ENCODE assay signal across 8 cellular contexts in the genomic region with DNA sequence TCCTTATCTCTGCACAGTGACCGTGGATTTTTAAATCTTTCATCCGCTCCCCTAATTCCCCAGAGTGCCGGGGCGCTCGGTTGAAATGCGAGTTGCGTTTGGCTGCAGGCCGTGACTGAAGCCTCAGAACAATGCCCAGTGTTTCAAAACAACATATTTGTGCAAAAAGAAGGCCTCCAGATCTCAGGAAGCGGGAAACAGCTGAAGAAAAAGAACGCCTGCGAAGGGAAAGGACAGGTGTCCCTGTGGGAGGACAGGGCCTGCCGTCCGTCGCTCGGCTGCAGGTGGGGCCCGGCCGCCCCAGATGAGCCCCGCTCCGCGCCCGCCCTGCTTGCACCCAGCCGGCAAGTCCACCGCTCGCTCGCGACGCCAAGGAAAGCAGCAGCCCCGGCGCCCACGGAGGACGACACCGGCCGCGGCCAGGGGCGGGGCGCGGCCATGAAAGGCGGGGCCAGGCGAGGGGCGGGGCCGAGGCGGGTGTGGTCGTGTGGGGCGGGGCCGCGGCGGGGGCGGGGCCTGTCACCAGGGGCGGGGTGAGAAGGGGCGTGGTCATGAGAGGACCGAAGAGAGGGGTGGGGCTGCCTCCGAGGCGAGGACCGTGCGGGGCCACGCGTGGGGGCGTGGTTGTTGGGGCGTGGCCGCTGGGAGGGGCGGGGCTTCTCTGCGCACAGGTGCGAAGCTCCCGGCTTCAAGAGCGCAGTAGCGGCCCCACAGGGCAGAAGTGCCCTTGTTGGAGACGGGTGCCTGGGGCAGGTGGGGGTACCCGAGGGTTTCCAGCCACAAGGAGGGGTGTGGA. TPM values are rescaled to one million over a fixed set of nuclear protein-coding genes. Genes with fewer than 3 reads are reported as not detected.
DNase-seq lines count a peak whose midpoint lies in the region; ATAC-seq, FAIRE-seq and TF ChIP-seq lines count a peak whose summit lies in the region.

No MANE protein-coding gene starts in this region.

- TF ChIP-seq CTCF in A549 (IDR thresholded peaks at IDR 0.05) (no peak), WTC11 (IDR thresholded peaks at IDR 0.05) (no peak), MCF 10A (IDR thresholded peaks at IDR 0.05; ENCODE audit: unreplicated experiment) (no peak)

- peak overlapping the region; percentile 38 to 50; a peak in 4 of 6 replicates for H3K27ac ChIP-seq in A549

- intact Hi-C loops in MCF 10A (cut with micrococcal nuclease) = no loop called here

- POLR2A ChIA-PET in A549 (lab: Yijun Ruan, JAX) = no interaction called here
- POLR2A ChIA-PET in WTC11 (lab: Charles Lee) = interaction anchor here (1.0 kb wide), 1 partner anchor 108 kb away, joined by 3 read pairs; no protein-coding TSS in a partner anchor
- POLR2A ChIA-PET in MCF 10A (lab: Yijun Ruan, JAX) = interaction anchor here (0.9 kb wide), 1 partner anchor 19 kb away, joined by 4 read pairs; no protein-coding TSS in a partner anchor

- peaks cover 31% of the 10 kb centered on the region for H3K27me3 ChIP-seq in H7 (ENCODE audit: control insufficient read depth, insufficient read depth, low read length)

- H3K4me1 ChIP-seq in A549 = peaks cover 7% of the 10 kb centered on the region; the same call in 2 of the 3 replicates

- no TSS peak for BruUV-seq in MCF 10A (replicated peaks; lab: Mats Ljungman, UMichigan)

- H3K4me3 ChIP-seq in A549 (peak overlapping the region; percentile 44), H7 (ENCODE audit: insufficient read depth, low read depth, low read length) (peak overlapping the region; percentile 47)

- FAIRE-seq in A549 (lab: Jason Lieb, UNC) = no peak

- H3K9me3 Mint-ChIP-seq in WTC11 (no peaks in the 10 kb centered on the region), MCF 10A (ENCODE audit: unreplicated experiment) (no peaks in the 10 kb centered on the region)

- H3K9me3 ChIP-seq in A549 = no peaks in the 10 kb centered on the region

- H3K27me3 Mint-ChIP-seq in WTC11 (ENCODE audit: low read depth) = peaks cover 42% of the 10 kb centered on the region
- no peaks in the 10 kb centered on the region for H3K27me3 Mint-ChIP-seq in MCF 10A (ENCODE audit: insufficient read depth, unreplicated experiment)

- ATAC-seq in A549 (peak; percentile 54 to 77; a peak in 5 of 6 replicates), WTC11 (peak; percentile 88), HG02678 (IDR thresholded peaks at IDR 0.05; ENCODE audit: unreplicated experiment) (no peak)

- H3K36me3 Mint-ChIP-seq in WTC11 (no peaks in the 10 kb centered on the region), MCF 10A (ENCODE audit: insufficient read depth, unreplicated experiment) (no peaks in the 10 kb centered on the region)

- H3K4me2 ChIP-seq in A549 = peak overlapping the region; percentile 81

- no peaks in the 10 kb centered on the region for H3K36me3 ChIP-seq in H7 (replicated peaks; ENCODE audit: control insufficient read depth, insufficient read depth, low read length)

- DNase-seq in A549 (ENCODE audit: low read depth in 1 of 2, low spot score in 1 of 2) = peak; percentile 50 to 80
- DNase-seq in H7 = peak; percentile 100
- peak; percentile 93 for DNase-seq in WTC11 (ENCODE audit: low spot score)
- peak; percentile 60 for DNase-seq in MCF 10A (ENCODE audit: unreplicated experiment)
- peak; percentile 98 for DNase-seq in iPS-NIHi7 (ENCODE audit: extremely low spot score)
- peak; percentile 59 to 73 for DNase-seq in stimulated activated CD4-positive, alpha-beta T cell treated with anti-CD3 and anti-CD28 coated beads, Interleukin-15, amount 100 ng/mL, for 48 hours (ENCODE audit: low read depth in 2 of 2)
- DNase-seq in DMS79 treated with DMSO at 0.1 percent for 48 hours (lab: John Stamatoyannopoulos, UW) = no peak

- no peak for TF ChIP-seq RAD21 in A549 (conservative IDR thresholded peaks at IDR 0.05 in 1 of 2, IDR thresholded peaks at IDR 0.05 in 1 of 2)

- H3K27ac Mint-ChIP-seq in WTC11 (no peak overlapping the region), MCF 10A (ENCODE audit: low read depth, unreplicated experiment) (no peak overlapping the region)

- TF ChIP-seq EP300 in A549 (IDR thresholded peaks at IDR 0.05) = no peak

- H3K4me3 Mint-ChIP-seq in WTC11 = peak overlapping the region; percentile 81
- H3K4me3 Mint-ChIP-seq in MCF 10A (ENCODE audit: unreplicated experiment) = peak overlapping the region; percentile 68

- 74% methylated on average over 17 of the region's 68 CpGs for WGBS in A549 (ENCODE audit: missing lambda C conversion rate)

- CTCF ChIA-PET in A549 (lab: Yijun Ruan, JAX) (no interaction called here), WTC11 (lab: Charles Lee) (interaction anchor here (0.6 to 1.3 kb wide), 3 partner anchors 14 to 55 kb away, joined by 3 to 5 read pairs (median 3); no protein-coding TSS in a partner anchor), MCF 10A (lab: Yijun Ruan, JAX) (interaction anchor here (0.7 kb wide), 1 partner anchor 626 kb away, joined by 3 read pairs; no protein-coding TSS in a partner anchor)

- H3K4me1 Mint-ChIP-seq in WTC11 (peaks cover 4% of the 10 kb centered on the region), MCF 10A (ENCODE audit: insufficient read depth, unreplicated experiment) (no peaks in the 10 kb centered on the region)

- TF ChIP-seq POLR2A in A549 (IDR thresholded peaks at IDR 0.05; ENCODE audit: low read length) = no peak

TF ChIP-seq in A549, 52 proteins besides CTCF, POLR2A, EP300 and RAD21:
- TF ChIP-seq EHF (CRISPR knock-in tag; IDR thresholded peaks at IDR 0.05) (no peak), TP53 (CRISPR knock-in tag; IDR thresholded peaks at IDR 0.05) (no peak), HEYL (CRISPR knock-in tag; IDR thresholded peaks at IDR 0.05) (no peak), HDAC2 (IDR thresholded peaks at IDR 0.05) (no peak), E2F6 (IDR thresholded peaks at IDR 0.05; ENCODE audit: borderline replicate concordance, low read depth) (peak; percentile 72)
- TF ChIP-seq, protein P1, sequence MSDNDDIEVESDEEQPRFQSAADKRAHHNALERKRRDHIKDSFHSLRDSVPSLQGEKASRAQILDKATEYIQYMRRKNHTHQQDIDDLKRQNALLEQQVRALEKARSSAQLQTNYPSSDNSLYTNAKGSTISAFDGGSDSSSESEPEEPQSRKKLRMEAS (IDR thresholded peaks at IDR 0.05) = peak; percentile 72

TF ChIP-seq in WTC11, 78 proteins besides CTCF, POLR2A, EP300 and RAD21 (continues in another document):
- peak; percentile 90 for TF ChIP-seq SP1 (CRISPR knock-in tag; conservative IDR thresholded peaks at IDR 0.05)
- 0 out of 2 replicates have a peak, but pooled peaks have one; percentile 61 for TF ChIP-seq STAT6 (CRISPR knock-in tag; conservative IDR thresholded peaks at IDR 0.05; ENCODE audit: low read depth)
- no peak for TF ChIP-seq ZNF219 (CRISPR knock-in tag; IDR thresholded peaks at IDR 0.05; ENCODE audit: borderline replicate concordance)
- TF ChIP-seq ATF1 (CRISPR knock-in tag; IDR thresholded peaks at IDR 0.05) = no peak
- TF ChIP-seq, protein P2, sequence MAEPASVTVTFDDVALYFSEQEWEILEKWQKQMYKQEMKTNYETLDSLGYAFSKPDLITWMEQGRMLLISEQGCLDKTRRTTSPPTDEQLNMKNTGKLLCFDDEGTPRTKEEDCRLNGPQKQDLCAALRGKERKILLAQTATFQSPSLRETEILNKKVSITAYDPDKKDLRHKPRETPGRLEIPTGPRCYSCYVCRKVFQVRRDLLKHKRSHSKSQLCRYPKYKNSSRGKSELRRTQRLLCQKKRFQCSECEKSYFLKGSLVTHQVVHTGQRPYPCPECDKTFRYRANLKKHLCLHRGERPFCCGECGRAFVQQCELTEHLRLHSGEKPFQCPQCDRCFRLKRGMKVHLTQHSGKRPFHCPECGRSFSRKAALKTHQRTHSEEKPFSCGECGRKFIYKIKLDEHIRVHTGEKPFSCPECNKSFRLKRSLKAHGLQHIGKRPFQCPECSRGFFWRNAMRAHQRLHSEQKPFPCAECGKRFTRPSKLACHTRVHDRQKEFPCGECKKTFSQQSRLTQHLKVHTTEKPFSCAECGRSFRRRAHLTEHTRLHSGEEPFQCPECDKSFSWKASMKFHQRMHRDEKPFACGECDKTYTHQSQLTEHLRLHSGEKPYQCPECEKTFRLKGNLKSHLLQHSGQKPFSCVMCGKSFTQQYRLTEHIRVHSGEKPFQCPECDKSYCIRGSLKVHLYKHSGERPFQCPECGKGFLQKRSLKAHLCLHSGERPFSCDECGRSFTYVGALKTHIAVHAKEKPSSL (CRISPR knock-in tag; conservative IDR thresholded peaks at IDR 0.05) = no peak

RNA-seq across cellular contexts. Expression of gene BOK, which starts 17.6 kb away (rescaled TPM):
- 5.0 and 5.5 TPM in 2 replicates for polyA plus RNA-seq in A549 (2011; rRNA removed)
- 16.8 and 24.6 TPM in 2 replicates for polyA plus RNA-seq in A549 (2012; cell fraction: cytosol; rRNA removed)
- polyA plus RNA-seq in A549 (2012; cell fraction: nucleus; rRNA removed) = 20.1 and 27.2 TPM in 2 replicates
- 12.0 to 13.0 TPM (median 12.6 TPM) in 3 replicates for polyA plus RNA-seq in A549 (2017; fragmentation: RNase III; extraction: RNeasy Plus Mini Kit Qiagen cat#74134 plus additional on column Dnase treatment)
- 6.4 and 7.2 TPM in 2 replicates for polyA minus RNA-seq in A549 (2011; rRNA and poly(A)+ RNA removed)
- total RNA-seq in H7 (2014; rRNA removed; shearing (Covaris generic)) = 59.5 and 61.6 TPM in 2 replicates
- total RNA-seq in WTC11 (2021) = 35.1 to 39.4 TPM (median 37.4 TPM) in 3 replicates
- 15.5 and 18.6 TPM in 2 replicates for total RNA-seq in MCF 10A (2022)

RNA-seq across cellular contexts. Expression of gene STK25, which starts 32.6 kb away (rescaled TPM):
- polyA plus RNA-seq in A549 (2011; rRNA removed) (138 and 185 TPM in 2 replicates), A549 (2017; fragmentation: RNase III; extraction: RNeasy Plus Mini Kit Qiagen cat#74134 plus additional on column Dnase treatment) (91.5 to 108 TPM (median 101 TPM) in 3 replicates)
- 237 and 255 TPM in 2 replicates for polyA plus RNA-seq in A549 (2012; cell fraction: cytosol; rRNA removed)
- 538 and 609 TPM in 2 replicates for polyA plus RNA-seq in A549 (2012; cell fraction: nucleus; rRNA removed)
- polyA minus RNA-seq in A549 (2011; rRNA and poly(A)+ RNA removed) = 189 and 205 TPM in 2 replicates
- 353 and 443 TPM in 2 replicates for total RNA-seq in H7 (2014; rRNA removed; shearing (Covaris generic))
- total RNA-seq in WTC11 (2021) (214 to 232 TPM (median 222 TPM) in 3 replicates), MCF 10A (2022) (102 and 117 TPM in 2 replicates)
